Comparison of ENCODE assay signal across 1 cellular context in the genomic region with DNA sequence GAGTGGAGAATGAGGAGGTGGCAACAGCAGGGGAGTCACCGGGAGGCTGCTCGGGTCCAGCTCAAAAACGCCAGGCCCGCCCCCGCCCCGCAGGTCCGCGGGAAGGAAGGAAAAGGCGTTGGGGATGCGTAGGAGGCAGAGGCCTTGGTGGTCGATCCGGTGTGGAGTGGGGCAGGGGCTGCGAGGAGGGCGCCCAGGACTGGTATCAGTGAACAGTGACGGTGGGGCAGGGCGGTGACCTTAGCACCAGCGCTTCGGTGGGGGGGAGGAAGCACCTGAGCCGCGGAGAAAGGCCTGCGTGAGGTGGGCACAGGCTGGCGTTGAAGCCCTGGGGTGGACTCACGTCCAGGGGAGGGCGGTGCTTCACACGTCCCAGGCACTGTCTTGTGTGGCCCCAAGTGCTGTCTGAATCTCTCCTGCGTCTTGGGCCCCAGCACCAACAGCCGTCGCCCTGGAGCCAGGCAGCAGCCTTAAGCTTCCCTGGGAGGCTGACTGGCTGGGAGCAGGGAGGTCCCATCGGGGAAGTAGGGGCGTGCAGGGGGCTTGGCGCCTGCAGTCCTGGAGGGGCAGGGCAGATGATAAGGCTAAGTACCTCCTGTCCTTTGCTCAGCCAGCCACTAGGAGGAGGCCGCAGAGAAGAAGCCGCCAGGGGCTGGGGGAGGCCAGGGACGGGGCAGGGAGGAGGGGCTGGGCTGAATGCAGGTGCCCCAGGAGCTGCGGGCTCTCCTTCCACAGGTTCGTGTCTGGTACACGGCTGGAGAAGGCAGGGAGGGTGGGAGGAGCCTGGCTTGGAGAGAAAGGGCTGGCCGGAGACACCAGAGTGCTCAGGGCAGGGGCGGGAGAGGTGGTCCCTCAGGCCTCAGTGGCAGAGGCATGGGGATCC.
TF ChIP-seq lines count a peak whose summit lies in the region.

No MANE protein-coding gene starts in this region.

TF ChIP-seq in H1, 55 proteins besides CTCF, POLR2A, EP300 and RAD21:
- TF ChIP-seq PHF8 (conservative IDR thresholded peaks at IDR 0.05; ENCODE audit: low read depth, low read length): 0 out of 2 replicates have a peak, but pooled peaks have one; percentile 27
- TF ChIP-seq HDAC2 (IDR thresholded peaks at IDR 0.05; ENCODE audit: borderline replicate concordance in 1 of 2, low read depth in 2 of 2, low read length in 2 of 2): no peak
- TF ChIP-seq CREB1 (IDR thresholded peaks at IDR 0.05): 0 out of 2 replicates have a peak, but pooled peaks have one; percentile 22
- TF ChIP-seq CHD2 (IDR thresholded peaks at IDR 0.05; ENCODE audit: low read length): 0 out of 2 replicates have a peak, but pooled peaks have one; percentile 34
- TF ChIP-seq, protein P1, sequence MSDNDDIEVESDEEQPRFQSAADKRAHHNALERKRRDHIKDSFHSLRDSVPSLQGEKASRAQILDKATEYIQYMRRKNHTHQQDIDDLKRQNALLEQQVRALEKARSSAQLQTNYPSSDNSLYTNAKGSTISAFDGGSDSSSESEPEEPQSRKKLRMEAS (IDR thresholded peaks at IDR 0.05): no peak
- 0 out of 4 replicates have a peak, but pooled peaks of 1 of the 2 experiments have one; percentile 55 for TF ChIP-seq SIN3A (conservative IDR thresholded peaks at IDR 0.05 in 1 of 2, IDR thresholded peaks at IDR 0.05 in 1 of 2; ENCODE audit: low read depth in 1 of 2, low read length in 2 of 2)
